In the genomic region with DNA sequence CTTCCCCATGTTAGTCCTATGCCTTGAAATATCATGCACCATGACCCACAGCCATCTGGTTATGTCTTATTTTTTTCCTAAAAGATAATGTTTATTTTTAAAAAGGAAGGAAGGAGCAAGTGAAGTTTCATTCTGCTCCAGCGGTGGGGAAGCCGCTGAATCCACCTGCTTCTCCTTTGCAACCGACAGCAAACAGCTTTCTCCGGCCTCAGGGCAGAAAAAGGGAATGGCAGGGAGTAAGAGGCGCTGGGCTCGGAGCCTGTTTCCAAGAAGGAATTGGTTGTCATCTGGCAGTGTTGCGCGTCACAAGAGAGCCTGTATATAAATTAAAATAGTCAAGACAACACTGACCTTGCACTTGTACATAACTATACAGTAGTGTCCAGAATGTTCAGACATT, we compare ENCODE assay signal across 28 cellular contexts. TPM values are rescaled to one million over a fixed set of nuclear protein-coding genes. Genes with fewer than 3 reads are reported as not detected.
"Had no signal": no experiment of that assay in that cellular context is flagged by ENCODE, and none has a peak within 500 bp of the region (broad histone marks: within the 10 kb centered on the region; RNA-seq: fewer than 3 reads in every experiment).

No MANE protein-coding gene starts in this region.

- ATAC-seq: activated CD4-positive, CD25-positive, alpha-beta regulatory T cell treated with anti-CD3 and anti-CD28 coated beads, Interleukin-2, amount 50 U/mL, for 24 hours; activated CD8-positive, alpha-beta T cell treated with anti-CD3 and anti-CD28 coated beads, Interleukin-2, amount 10 ng/mL, durations not matched to agents 7 days and 5 days; activated naive CD4-positive, alpha-beta T cell treated with anti-CD3 and anti-CD28 coated beads, Interleukin-2, amount 50 U/mL, for 72 hours; activated naive CD8-positive, alpha-beta T cell treated with anti-CD3 and anti-CD28 coated beads, Interleukin-2, amount 50 U/mL, for 24 hours; activated T-cell treated with anti-CD3 and anti-CD28 coated beads, Interleukin-2, amount 50 U/mL, for 4 hours; body of pancreas; Panc1; Right ventricle myocardium inferior had no signal

- H3K27ac Mint-ChIP-seq: activated CD8-positive, alpha-beta T cell treated with anti-CD3 and anti-CD28 coated beads, Interleukin-2, amount 10 ng/mL, durations not matched to agents 7 days and 5 days; activated naive CD8-positive, alpha-beta T cell treated with anti-CD3 and anti-CD28 coated beads, Interleukin-2, amount 50 U/mL, for 24 hours; T-helper 1 cell treated with Interleukin-12 subunit alpha and Interleukin-12 subunit beta and Interleukin-4 antibody, amounts not matched to agents 30 μg/mL and 1 μg/mL, for 36 hours had no signal

- H3K9me3 Mint-ChIP-seq: activated naive CD8-positive, alpha-beta T cell treated with anti-CD3 and anti-CD28 coated beads, Interleukin-2, amount 50 U/mL, for 24 hours; T-helper 1 cell treated with Interleukin-12 subunit alpha and Interleukin-12 subunit beta and Interleukin-4 antibody, amounts not matched to agents 30 μg/mL and 1 μg/mL, for 36 hours had no signal

- H3K4me2 ChIP-seq: KMS-11 had no signal

- H3K4me1 Mint-ChIP-seq: activated naive CD8-positive, alpha-beta T cell treated with anti-CD3 and anti-CD28 coated beads, Interleukin-2, amount 50 U/mL, for 24 hours had no signal

- H3K4me1 ChIP-seq: ascending aorta had no signal

- H3K27ac ChIP-seq: ascending aorta, body of pancreas, KMS-11, SK-N-MC had no signal

- H3K4me3 ChIP-seq: ascending aorta, body of pancreas, SK-N-MC had no signal

- H3K4me3 Mint-ChIP-seq: activated CD8-positive, alpha-beta T cell treated with anti-CD3 and anti-CD28 coated beads, Interleukin-2, amount 10 ng/mL, durations not matched to agents 7 days and 5 days; activated naive CD8-positive, alpha-beta T cell treated with anti-CD3 and anti-CD28 coated beads, Interleukin-2, amount 50 U/mL, for 24 hours; activated T-cell treated with anti-CD3 and anti-CD28 coated beads, Interleukin-2, amount 50 U/mL, for 4 hours; T-helper 1 cell treated with Interleukin-12 subunit alpha and Interleukin-12 subunit beta and Interleukin-4 antibody, amounts not matched to agents 30 μg/mL and 1 μg/mL, for 36 hours had no signal

- H3K27me3 Mint-ChIP-seq: activated naive CD8-positive, alpha-beta T cell treated with anti-CD3 and anti-CD28 coated beads, Interleukin-2, amount 50 U/mL, for 24 hours had no signal

- H3K9ac ChIP-seq: KMS-11 had no signal

- H3K27me3 ChIP-seq: ascending aorta, body of pancreas had no signal

- DNase-seq: activated CD4-positive, alpha-beta T cell treated with anti-CD3 and anti-CD28 coated beads for 48 hours; activated CD4-positive, alpha-beta T cell treated with anti-CD3 and anti-CD28 coated beads, Interleukin-2, amount 50 U/mL, for 4 hours; activated CD8-positive, alpha-beta T cell treated with anti-CD3 and anti-CD28 coated beads, Interleukin-2, amount 10 ng/mL, durations not matched to agents 7 days and 5 days; activated effector memory CD4-positive, alpha-beta T cell treated with anti-CD3 and anti-CD28 coated beads, Interleukin-2, amount 50 U/mL, for 16 hours; activated naive CD4-positive, alpha-beta T cell treated with Interleukin-2 at 50 U/mL for 16 hours; activated naive CD8-positive, alpha-beta T cell treated with anti-CD3 and anti-CD28 coated beads, Interleukin-2, amount 50 U/mL, for 24 hours; activated T-cell treated with anti-CD3 and anti-CD28 coated beads, Interleukin-2, amount 50 U/mL, for 4 hours; amniotic stem cell; body of pancreas; NCI-H1092; NCI-H1436; NCI-H1930; NCI-H2171; NCI-H2227 treated with DMSO at 0.1 percent for 48 hours; NCI-H446 treated with DMSO at 0.1 percent for 48 hours; NCI-H524 treated with DMSO at 0.1 percent for 48 hours; NK-92 treated with Interleukin-12 subunit alpha and Interleukin-12 subunit beta, amount 100 ng/mL, for 24 hours; OCI-M1; RPMI8226 had no signal

- H3K9me3 ChIP-seq: ascending aorta, body of pancreas had no signal

RNA-seq across cellular contexts. Expression of a gene that starts 14.3 kb away (rescaled TPM):
- total RNA-seq: activated CD8-positive, alpha-beta T cell treated with anti-CD3 and anti-CD28 coated beads, Interleukin-2, amount 10 ng/mL, durations not matched to agents 7 days and 5 days; activated naive CD4-positive, alpha-beta T cell treated with anti-CD3 and anti-CD28 coated beads, Interleukin-2, amount 50 U/mL, for 72 hours; activated T-cell treated with anti-CD3 and anti-CD28 coated beads, Interleukin-2, amount 50 U/mL, for 4 hours; ascending aorta; body of pancreas; MCF 10A; Right ventricle myocardium inferior had no signal

RNA-seq across cellular contexts. Expression of a gene that starts 32.9 kb away (rescaled TPM):
- total RNA-seq: activated CD8-positive, alpha-beta T cell treated with anti-CD3 and anti-CD28 coated beads, Interleukin-2, amount 10 ng/mL, durations not matched to agents 7 days and 5 days; activated naive CD4-positive, alpha-beta T cell treated with anti-CD3 and anti-CD28 coated beads, Interleukin-2, amount 50 U/mL, for 72 hours; activated T-cell treated with anti-CD3 and anti-CD28 coated beads, Interleukin-2, amount 50 U/mL, for 4 hours; MCF 10A had no signal
